In genomic region chr17:46925185-46925858, GRCh38 we compare ENCODE assay signal across 16 cellular contexts. TPM values are rescaled to one million over a fixed set of nuclear protein-coding genes. Genes with fewer than 3 reads are reported as not detected.
A peak's percentile ranks its signal among the peaks of the same experiment; 100 is the strongest.
DNase-seq lines count a peak whose midpoint lies in the region; ATAC-seq and TF ChIP-seq lines count a peak whose summit lies in the region.
"Had no signal": no experiment of that assay in that cellular context is flagged by ENCODE, and none has a peak within 500 bp of the region (broad histone marks: within the 10 kb centered on the region; RNA-seq: fewer than 3 reads in every experiment).

No MANE protein-coding gene starts in this region.

- ATAC-seq in activated B cell treated with CpG ODN at 0.5 μM for 24 hours (ENCODE audit: low read depth) = no peak
- ATAC-seq in HG02763 (IDR thresholded peaks at IDR 0.05; ENCODE audit: unreplicated experiment) = no peak
- no peak for ATAC-seq in upper lobe of right lung
- ATAC-seq: activated naive CD4-positive, alpha-beta T cell treated with anti-CD3 and anti-CD28 coated beads, Interleukin-2, amount 50 U/mL, for 72 hours; sciatic nerve had no signal

- H3K9me3 Mint-ChIP-seq in activated B cell treated with CpG ODN at 0.5 μM for 24 hours (no peaks in the 10 kb centered on the region), mesothelial cell of epicardium (no peaks in the 10 kb centered on the region)
- H3K9me3 Mint-ChIP-seq: activated naive CD4-positive, alpha-beta T cell treated with anti-CD3 and anti-CD28 coated beads, Interleukin-2, amount 50 U/mL, for 72 hours; naive B cell had no signal

- peak overlapping the region in 10 of 11 experiments; percentile 23 to 93 (median 88); a peak in 14 of 22 replicates for H3K4me2 ChIP-seq in BLaER1 treated with 17β-estradiol and CSF1 and Interleukin-3, amounts not matched to agents 10 nM and 100 nM

- no peaks in the 10 kb centered on the region for H3K27me3 ChIP-seq in BLaER1 treated with 17β-estradiol and CSF1 and Interleukin-3, amounts not matched to agents 10 nM and 100 nM
- H3K27me3 ChIP-seq in GM06990 (replicated peaks; ENCODE audit: control insufficient read depth, insufficient read depth, low read length) (no peaks in the 10 kb centered on the region), upper lobe of right lung (no peaks in the 10 kb centered on the region)

- DNase-seq in GM06990 (ENCODE audit: extremely low read depth, insufficient read length) (no peak), activated B cell treated with CpG ODN at 0.5 μM for 24 hours (no peak), mesothelial cell of epicardium (ENCODE audit: low spot score in 2 of 2, unreplicated experiment in 2 of 2) (no peak), DMS53 (lab: John Stamatoyannopoulos, UW) (no peak), NCI-H345 treated with DMSO at 0.1 percent for 48 hours (lab: John Stamatoyannopoulos, UW; ENCODE audit: unreplicated experiment) (no peak), upper lobe of right lung (no peak)
- DNase-seq: activated CD4-positive, alpha-beta T cell treated with anti-CD3 and anti-CD28 coated beads, Interleukin-2, amount 50 U/mL, for 4 hours; C1 segment of cervical spinal cord; H7; naive B cell; NCI-H2107 had no signal

- H3K9ac ChIP-seq in BLaER1 treated with 17β-estradiol and CSF1 and Interleukin-3, amounts not matched to agents 10 nM and 100 nM = no peak overlapping the region; a peak in 2 of 22 replicates

- H3K4me1 Mint-ChIP-seq in activated B cell treated with CpG ODN at 0.5 μM for 24 hours (peaks cover 55% of the 10 kb centered on the region), mesothelial cell of epicardium (peaks cover 49% of the 10 kb centered on the region)

- TF ChIP-seq CTCF in GM06990 (IDR thresholded peaks at IDR 0.05; ENCODE audit: insufficient read depth, low read length, poor library complexity, severe bottlenecking) (no peak), activated B cell treated with CpG ODN at 0.5 μM for 24 hours (IDR thresholded peaks at IDR 0.05) (no peak), mesothelial cell of epicardium (IDR thresholded peaks at IDR 0.05; ENCODE audit: unreplicated experiment) (no peak), upper lobe of right lung (IDR thresholded peaks at IDR 0.05) (no peak)

- POLR2A ChIA-PET in activated B cell treated with CpG ODN at 0.5 μM for 24 hours (lab: Charles Lee) = no interaction called here

- H3K4me1 ChIP-seq in BLaER1 treated with 17β-estradiol and CSF1 and Interleukin-3, amounts not matched to agents 10 nM and 100 nM = peaks cover 31 to 50% (median 40%) of the 10 kb centered on the region in 10 experiments
- H3K4me1 ChIP-seq in upper lobe of right lung = peaks cover 33% of the 10 kb centered on the region

- peaks cover 52 to 73% (median 58%) of the 10 kb centered on the region in 11 experiments for H4K20me1 ChIP-seq in BLaER1 treated with 17β-estradiol and CSF1 and Interleukin-3, amounts not matched to agents 10 nM and 100 nM

- intact Hi-C loops in activated B cell treated with CpG ODN at 0.5 μM for 24 hours (cut with micrococcal nuclease) = no loop called here
- intact Hi-C loops in upper lobe of right lung (cut with DNase I) = no loop called here

- H3K4me3 Mint-ChIP-seq in activated B cell treated with CpG ODN at 0.5 μM for 24 hours (peak overlapping the region; percentile 13), mesothelial cell of epicardium (no peak overlapping the region)

- H3K36me3 Mint-ChIP-seq in activated B cell treated with CpG ODN at 0.5 μM for 24 hours (ENCODE audit: low read depth) (peaks cover 28% of the 10 kb centered on the region), mesothelial cell of epicardium (no peaks in the 10 kb centered on the region)
- H3K36me3 Mint-ChIP-seq: naive B cell had no signal

- H3K27me3 Mint-ChIP-seq in activated B cell treated with CpG ODN at 0.5 μM for 24 hours (no peaks in the 10 kb centered on the region), mesothelial cell of epicardium (ENCODE audit: low read depth) (no peaks in the 10 kb centered on the region)
- H3K27me3 Mint-ChIP-seq: naive B cell had no signal

- no peaks in the 10 kb centered on the region for H3K9me3 ChIP-seq in BLaER1 treated with 17β-estradiol and CSF1 and Interleukin-3, amounts not matched to agents 10 nM and 100 nM (replicated peaks in 1 of 11)
- no peaks in the 10 kb centered on the region for H3K9me3 ChIP-seq in upper lobe of right lung

- CTCF ChIA-PET in activated B cell treated with CpG ODN at 0.5 μM for 24 hours (lab: Charles Lee) = no interaction called here

- H3K27ac ChIP-seq in BLaER1 treated with 17β-estradiol and CSF1 and Interleukin-3, amounts not matched to agents 10 nM and 100 nM = no peak overlapping the region
- no peak overlapping the region for H3K27ac ChIP-seq in upper lobe of right lung

- peak overlapping the region in 1 of 10 experiments; percentile 88; a peak in 1 of 20 replicates for H3K4me3 ChIP-seq in BLaER1 treated with 17β-estradiol and CSF1 and Interleukin-3, amounts not matched to agents 10 nM and 100 nM
- H3K4me3 ChIP-seq in GM06990 (replicated peaks; ENCODE audit: low read depth, low read length) = peak overlapping the region; percentile 84; the same call in 1 of the 2 replicates
- no peak overlapping the region for H3K4me3 ChIP-seq in upper lobe of right lung

- peaks cover 22 to 52% (median 32%) of the 10 kb centered on the region in 11 experiments for H3K36me3 ChIP-seq in BLaER1 treated with 17β-estradiol and CSF1 and Interleukin-3, amounts not matched to agents 10 nM and 100 nM
- peaks cover 11% of the 10 kb centered on the region for H3K36me3 ChIP-seq in GM06990 (ENCODE audit: control insufficient read depth, insufficient read depth, low read length)
- H3K36me3 ChIP-seq in upper lobe of right lung = peaks cover 13% of the 10 kb centered on the region

- H3K27ac Mint-ChIP-seq in activated B cell treated with CpG ODN at 0.5 μM for 24 hours (no peak overlapping the region), mesothelial cell of epicardium (peak overlapping the region; percentile 10)

RNA-seq across cellular contexts. Expression of gene GOSR2, which starts 2.4 kb away (rescaled TPM):
- total RNA-seq in activated B cell treated with CpG ODN at 0.5 μM for 24 hours (64.7 and 78.0 TPM in 2 replicates), mesothelial cell of epicardium (87.3 to 90.9 TPM (median 88.4 TPM) in 3 replicates), upper lobe of right lung (66.5 TPM)

RNA-seq across cellular contexts. Expression of gene RPRML, which starts 53.7 kb away (rescaled TPM):
- total RNA-seq in activated B cell treated with CpG ODN at 0.5 μM for 24 hours (not detected in 2 replicates), mesothelial cell of epicardium (not detected in 3 replicates), upper lobe of right lung (0.38 TPM)
- total RNA-seq: activated naive CD4-positive, alpha-beta T cell treated with anti-CD3 and anti-CD28 coated beads, Interleukin-2, amount 50 U/mL, for 72 hours; LHCN-M2; sciatic nerve had no signal
